ENCODE assay signal across 17 cellular contexts in genomic region chr1:236561976-236562375, GRCh38.
"Had no signal": no experiment of that assay in that cellular context is flagged by ENCODE, and none has a peak within 500 bp of the region (broad histone marks: within the 10 kb centered on the region; RNA-seq: fewer than 3 reads in every experiment).

No MANE protein-coding gene starts in this region.

- DNase-seq: activated CD4-positive, alpha-beta T cell treated with anti-CD3 and anti-CD28 coated beads, Interleukin-2, amount 10 ng/mL, durations not matched to agents 24 days and 14 days; activated CD4-positive, CD25-positive, alpha-beta regulatory T cell; activated CD8-positive, alpha-beta memory T cell treated with anti-CD3 and anti-CD28 coated beads for 24 hours; activated naive CD4-positive, alpha-beta T cell treated with anti-CD3 and anti-CD28 coated beads, Interleukin-2, amount 50 U/mL, for 16 hours; dorsolateral prefrontal cortex; erythroblast; foreskin melanocyte; mucosa of descending colon; naive B cell; psoas muscle; right cardiac atrium; stimulated activated CD4-positive, alpha-beta T cell treated with anti-CD3 and anti-CD28 coated beads, Interleukin-4, amount 100 ng/mL, for 1 hour; stomach had no signal

- H3K27me3 Mint-ChIP-seq: activated CD4-positive, alpha-beta T cell treated with anti-CD3 and anti-CD28 coated beads, Interleukin-2, amount 10 ng/mL, durations not matched to agents 24 days and 14 days; naive B cell; type B pancreatic cell had no signal

- ATAC-seq: left lobe of liver, mucosa of descending colon, psoas muscle, right cardiac atrium had no signal

- H3K27ac ChIP-seq: dorsolateral prefrontal cortex, neural progenitor cell, psoas muscle, skin epidermis, stomach had no signal

- H3K9me3 ChIP-seq: mucosa of descending colon, psoas muscle, stomach had no signal

- H3K4me2 ChIP-seq: neural progenitor cell had no signal

- H3K27me3 ChIP-seq: dorsolateral prefrontal cortex, neural progenitor cell, stomach had no signal

- H3K4me1 Mint-ChIP-seq: naive B cell, neural progenitor cell had no signal

- H2AFZ ChIP-seq: neural progenitor cell had no signal

- H3K4me3 ChIP-seq: dorsolateral prefrontal cortex, mucosa of descending colon, neural progenitor cell, psoas muscle, skin epidermis, stomach had no signal

- H3K9ac ChIP-seq: neural progenitor cell had no signal

- H3K27ac Mint-ChIP-seq: activated CD4-positive, alpha-beta T cell treated with anti-CD3 and anti-CD28 coated beads, Interleukin-2, amount 10 ng/mL, durations not matched to agents 24 days and 14 days; neural progenitor cell; type B pancreatic cell had no signal

- H3K4me3 Mint-ChIP-seq: activated CD4-positive, alpha-beta T cell treated with anti-CD3 and anti-CD28 coated beads, Interleukin-2, amount 10 ng/mL, durations not matched to agents 24 days and 14 days; naive B cell; neural progenitor cell; type B pancreatic cell had no signal

- H3K9me3 Mint-ChIP-seq: activated CD4-positive, alpha-beta T cell treated with anti-CD3 and anti-CD28 coated beads, Interleukin-2, amount 10 ng/mL, durations not matched to agents 24 days and 14 days; naive B cell; neural progenitor cell; type B pancreatic cell had no signal

- H3K4me1 ChIP-seq: neural progenitor cell, psoas muscle, stomach had no signal
